Comparison of ENCODE assay signal across 1 cellular context in the genomic region with DNA sequence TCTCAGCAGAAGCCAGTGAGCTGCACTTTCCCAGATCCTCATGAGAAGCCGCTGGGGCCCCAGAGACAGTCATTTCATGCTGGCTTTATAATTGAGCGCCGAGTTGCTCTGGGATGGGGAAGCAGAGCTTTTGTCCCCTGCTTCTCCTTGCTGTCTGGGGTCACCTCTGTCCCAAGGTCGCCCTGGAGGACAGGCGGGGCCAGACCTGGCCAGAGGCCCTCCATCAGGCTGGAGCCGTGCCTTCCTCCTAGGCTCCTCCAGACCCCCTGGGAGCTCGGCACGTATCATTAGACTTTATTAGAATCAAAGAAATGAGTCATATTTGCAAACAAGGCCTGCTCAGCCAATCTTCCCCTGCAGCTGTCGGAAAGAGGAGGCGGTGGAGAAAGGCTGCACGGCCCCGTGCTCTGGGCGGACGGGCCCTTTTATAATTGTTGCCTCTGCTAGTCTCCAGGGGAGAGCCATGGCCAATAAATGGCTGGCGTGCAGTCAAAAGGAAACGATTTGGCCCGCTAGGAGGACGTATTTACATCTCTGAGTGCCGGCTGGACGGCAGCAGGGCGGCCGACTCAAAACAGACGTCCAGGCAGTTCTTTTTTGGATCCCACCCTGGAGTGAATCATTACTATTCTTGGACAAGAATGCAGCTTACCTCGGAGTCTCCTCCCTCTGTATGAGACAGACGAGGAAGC.
TF ChIP-seq lines count a peak whose summit lies in the region.

No MANE protein-coding gene starts in this region.

TF ChIP-seq in IMR-90, 13 proteins besides CTCF, POLR2A, EP300 and RAD21:
- TF ChIP-seq, protein P1, sequence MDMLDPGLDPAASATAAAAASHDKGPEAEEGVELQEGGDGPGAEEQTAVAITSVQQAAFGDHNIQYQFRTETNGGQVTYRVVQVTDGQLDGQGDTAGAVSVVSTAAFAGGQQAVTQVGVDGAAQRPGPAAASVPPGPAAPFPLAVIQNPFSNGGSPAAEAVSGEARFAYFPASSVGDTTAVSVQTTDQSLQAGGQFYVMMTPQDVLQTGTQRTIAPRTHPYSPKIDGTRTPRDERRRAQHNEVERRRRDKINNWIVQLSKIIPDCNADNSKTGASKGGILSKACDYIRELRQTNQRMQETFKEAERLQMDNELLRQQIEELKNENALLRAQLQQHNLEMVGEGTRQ (IDR thresholded peaks at IDR 0.05; ENCODE audit: low read depth, low read length): no peak
- TF ChIP-seq RFX5 (IDR thresholded peaks at IDR 0.05; ENCODE audit: low read depth, low read length) (no peak), NFE2L2 (IDR thresholded peaks at IDR 0.05; ENCODE audit: low read depth, low read length) (no peak), CEBPB (IDR thresholded peaks at IDR 0.05; ENCODE audit: low read depth, low read length) (no peak), BHLHE40 (IDR thresholded peaks at IDR 0.05; ENCODE audit: low read depth, low read length) (peak; percentile 75), SMC3 (IDR thresholded peaks at IDR 0.05; ENCODE audit: low read depth, low read length) (peak; percentile 20; the same call in 1 of the 2 replicates), ELK1 (IDR thresholded peaks at IDR 0.05; ENCODE audit: borderline replicate concordance, low read depth, low read length) (no peak), FOS (IDR thresholded peaks at IDR 0.05; ENCODE audit: low read depth, low read length) (peak; percentile 68), RCOR1 (IDR thresholded peaks at IDR 0.05; ENCODE audit: insufficient replicate concordance, low read length) (no peak), MXI1 (IDR thresholded peaks at IDR 0.05; ENCODE audit: borderline replicate concordance, low read depth, low read length) (peak; percentile 57; the same call in 1 of the 2 replicates), MAFK (IDR thresholded peaks at IDR 0.05; ENCODE audit: low read depth, low read length) (0 out of 2 replicates have a peak, but pooled peaks have one; percentile 9), MAZ (IDR thresholded peaks at IDR 0.05; ENCODE audit: borderline replicate concordance, low read depth, low read length) (0 out of 2 replicates have a peak, but pooled peaks have one; percentile 39), CHD1 (IDR thresholded peaks at IDR 0.05; ENCODE audit: low read depth, low read length) (no peak; the same call in 1 of the 2 replicates)
